ENCODE assay signal across 7 cellular contexts in genomic region chr1:30908446-30908885, GRCh38. TPM values are rescaled to one million over a fixed set of nuclear protein-coding genes. Genes with fewer than 3 reads are reported as not detected.
DNase-seq lines count a peak whose midpoint lies in the region; TF ChIP-seq lines count a peak whose summit lies in the region.

A gene with protein sequence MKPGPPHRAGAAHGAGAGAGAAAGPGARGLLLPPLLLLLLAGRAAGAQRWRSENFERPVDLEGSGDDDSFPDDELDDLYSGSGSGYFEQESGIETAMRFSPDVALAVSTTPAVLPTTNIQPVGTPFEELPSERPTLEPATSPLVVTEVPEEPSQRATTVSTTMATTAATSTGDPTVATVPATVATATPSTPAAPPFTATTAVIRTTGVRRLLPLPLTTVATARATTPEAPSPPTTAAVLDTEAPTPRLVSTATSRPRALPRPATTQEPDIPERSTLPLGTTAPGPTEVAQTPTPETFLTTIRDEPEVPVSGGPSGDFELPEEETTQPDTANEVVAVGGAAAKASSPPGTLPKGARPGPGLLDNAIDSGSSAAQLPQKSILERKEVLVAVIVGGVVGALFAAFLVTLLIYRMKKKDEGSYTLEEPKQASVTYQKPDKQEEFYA (minus strand): TSS chr1:30908758. CDS start chr1:30908586, 172 bp downstream.

- H3K4me3 ChIP-seq in effector memory CD4-positive, alpha-beta T cell (ENCODE audit: insufficient read depth, low read depth, low read length, poor library complexity, severe bottlenecking) = peak within 1 kb of the TSS; percentile 56
- H3K4me3 ChIP-seq in urinary bladder (ENCODE audit: low read depth, low read length) = peak within 1 kb of the TSS; percentile 73

- peaks cover 15% of the 10 kb centered on the region for H3K4me1 Mint-ChIP-seq in mesothelial cell of epicardium

- in situ Hi-C loops in GM13976 (cut with MboI; ENCODE audit: low sequenced_read_pairs, unreplicated experiment) = no loop called here

- TF ChIP-seq CTCF in GM13976 (IDR thresholded peaks at IDR 0.05; ENCODE audit: borderline replicate concordance, control extremely low read depth, extremely low read depth, insufficient read depth, missing control alignments) = no peak
- no peak for TF ChIP-seq CTCF in mesothelial cell of epicardium (IDR thresholded peaks at IDR 0.05; ENCODE audit: unreplicated experiment)

- H3K27me3 Mint-ChIP-seq in mesothelial cell of epicardium (ENCODE audit: low read depth) = peaks cover 10% of the 10 kb centered on the region

- under 1% methylated on average over 68 of the region's 86 CpGs for WGBS in urinary bladder

- no peak within 1 kb of the TSS for H3K27ac ChIP-seq in effector memory CD4-positive, alpha-beta T cell (ENCODE audit: insufficient read depth, low read length, poor library complexity, severe bottlenecking)
- no peak within 1 kb of the TSS for H3K27ac ChIP-seq in urinary bladder (ENCODE audit: low read depth)

- DNase-seq in GM13976 (ENCODE audit: low spot score) (peak; percentile 66), RKO (ENCODE audit: low spot score) (peak; percentile 37), mesothelial cell of epicardium (ENCODE audit: low spot score in 2 of 2, unreplicated experiment in 2 of 2) (no peak), NCI-H510A (lab: John Stamatoyannopoulos, UW) (no peak)
- DNase-seq in effector memory CD4-positive, alpha-beta T cell = no peak
- DNase-seq in activated effector memory CD4-positive, alpha-beta T cell treated with Interleukin-2 at 50 U/mL for 16 hours = no peak

- H3K4me3 Mint-ChIP-seq in mesothelial cell of epicardium = peak within 1 kb of the TSS; percentile 81

- no peaks in the 10 kb centered on the region for H3K9me3 Mint-ChIP-seq in mesothelial cell of epicardium

- no peaks in the 10 kb centered on the region for H3K36me3 ChIP-seq in effector memory CD4-positive, alpha-beta T cell (ENCODE audit: control insufficient read depth, insufficient read depth, low read length)
- no peaks in the 10 kb centered on the region for H3K36me3 ChIP-seq in urinary bladder (ENCODE audit: insufficient read depth)

- H3K9me3 ChIP-seq in effector memory CD4-positive, alpha-beta T cell (ENCODE audit: control insufficient read depth, low read length) = no peaks in the 10 kb centered on the region

- peaks cover 9% of the 10 kb centered on the region for H3K4me1 ChIP-seq in effector memory CD4-positive, alpha-beta T cell (ENCODE audit: control insufficient read depth, insufficient read depth, low read length, poor library complexity, severe bottlenecking)
- peaks cover 1% of the 10 kb centered on the region for H3K4me1 ChIP-seq in urinary bladder (ENCODE audit: insufficient read depth)

- H3K27ac Mint-ChIP-seq in mesothelial cell of epicardium = peak within 1 kb of the TSS; percentile 79

- H3K36me3 Mint-ChIP-seq in mesothelial cell of epicardium = no peaks in the 10 kb centered on the region

- H3K27me3 ChIP-seq in effector memory CD4-positive, alpha-beta T cell (replicated peaks; ENCODE audit: control insufficient read depth, insufficient read depth, low read length, poor library complexity, severe bottlenecking) = peaks cover 15% of the 10 kb centered on the region

RNA-seq across cellular contexts. Expression of the gene that starts here (rescaled TPM):
- 43.2 to 46.7 TPM (median 43.3 TPM) in 3 replicates for total RNA-seq in mesothelial cell of epicardium
- total RNA-seq in urinary bladder = 32.4 TPM
- 107 TPM for polyA plus RNA-seq in urinary bladder

Comparison
In these comparisons a context has a peak if more than half of its experiments do, and no peak if none do; other contexts are left out.
1. DNase-seq: peak in GM13976 (single experiment) and RKO (single experiment); none in effector memory CD4-positive, alpha-beta T cell (0 of 3), mesothelial cell of epicardium (0 of 2), activated effector memory CD4-positive, alpha-beta T cell treated with Interleukin-2 at 50 U/mL for 16 hours (single experiment) and NCI-H510A (single experiment).